ENCODE assay signal across 8 cellular contexts in the genomic region with DNA sequence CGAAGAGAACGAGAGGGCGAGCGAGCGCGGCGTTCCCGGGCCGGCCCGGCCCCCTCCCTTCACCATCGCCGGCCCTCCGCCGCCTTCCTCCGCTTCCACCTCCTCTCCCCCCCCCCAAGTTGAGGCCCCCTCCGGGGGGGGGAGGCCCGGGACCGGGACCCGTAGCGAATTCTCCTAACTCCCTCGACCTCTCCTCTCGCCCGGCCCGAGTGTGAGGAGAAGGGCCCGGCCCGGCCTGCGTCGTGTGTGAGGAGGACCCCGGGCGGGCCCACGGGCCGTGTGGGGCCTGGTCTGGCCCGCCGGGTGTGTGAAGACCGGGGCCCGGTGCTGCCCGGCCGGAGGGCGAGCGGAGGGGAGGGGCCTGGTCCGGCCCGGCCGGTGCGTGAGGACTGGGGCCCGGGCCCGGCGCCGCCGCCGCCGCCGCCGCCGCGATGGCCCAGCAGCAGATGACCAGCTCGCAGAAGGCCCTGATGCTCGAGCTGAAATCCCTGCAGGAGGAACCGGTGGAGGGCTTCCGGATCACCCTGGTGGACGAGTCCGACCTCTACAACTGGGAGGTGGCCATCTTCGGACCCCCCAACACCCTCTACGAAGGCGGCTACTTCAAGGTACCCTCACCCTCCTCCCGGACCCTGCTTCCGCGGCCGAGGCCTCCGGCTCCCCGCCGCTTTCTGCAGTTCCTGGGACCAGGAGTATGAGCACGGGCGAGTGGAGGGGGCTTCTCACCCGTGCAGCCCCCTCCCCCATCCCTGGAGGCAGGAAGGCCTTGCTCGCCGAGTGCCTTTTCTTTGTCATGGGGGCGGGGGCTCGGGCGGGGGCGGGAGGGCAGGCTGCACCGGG. TPM values are rescaled to one million over a fixed set of nuclear protein-coding genes. Genes with fewer than 3 reads are reported as not detected.
DNase-seq lines count a peak whose midpoint lies in the region; ATAC-seq and TF ChIP-seq lines count a peak whose summit lies in the region.

No MANE protein-coding gene starts in this region.

- H4K20me1 ChIP-seq in SK-N-SH (ENCODE audit: insufficient read depth), result peaks cover 42% of the 10 kb centered on the region

- peaks cover 19% of the 10 kb centered on the region for H3K36me3 Mint-ChIP-seq in activated naive CD8-positive, alpha-beta T cell treated with anti-CD3 and anti-CD28 coated beads, Interleukin-2, amount 50 U/mL, for 24 hours (ENCODE audit: low read depth)

- no peak for TF ChIP-seq EP300 in SK-N-SH (IDR thresholded peaks at IDR 0.05; ENCODE audit: borderline replicate concordance in 1 of 2, low read depth in 1 of 2, low read length in 1 of 2)

- peaks cover 0 to 6% of the 10 kb centered on the region in 2 experiments for H3K36me3 ChIP-seq in SK-N-SH (replicated peaks in 1 of 2; ENCODE audit: control insufficient read depth in 1 of 2, insufficient read depth in 2 of 2, low read length in 1 of 2)
- no peaks in the 10 kb centered on the region for H3K36me3 ChIP-seq in vagina

- peaks cover 53% of the 10 kb centered on the region for H3K79me2 ChIP-seq in SK-N-SH (ENCODE audit: insufficient read depth)

- DNase-seq in COLO829 (ENCODE audit: low spot score) (peak; percentile 75), HPDE6-E6E7 (ENCODE audit: extremely low spot score) (peak; percentile 53), SK-N-SH (peak; percentile 84), cardiac septum (ENCODE audit: low spot score) (peak; percentile 80), posterior cingulate gyrus (peak in 8 of 10 donors; percentile 16 to 87 (median 40)), vagina (ENCODE audit: extremely low spot score in 2 of 2) (peak in 1 of 2 donors; percentile 88)
- DNase-seq in activated naive CD8-positive, alpha-beta T cell treated with anti-CD3 and anti-CD28 coated beads, Interleukin-2, amount 50 U/mL, for 24 hours, result peak; percentile 54

- 7% methylated on average over 6 of the region's 81 CpGs for WGBS in SK-N-SH (ENCODE audit: low lambda C conversion rate)

- H3K27me3 Mint-ChIP-seq in activated naive CD8-positive, alpha-beta T cell treated with anti-CD3 and anti-CD28 coated beads, Interleukin-2, amount 50 U/mL, for 24 hours, result no peaks in the 10 kb centered on the region

- peak overlapping the region; percentile 92 to 95 for H3K27ac ChIP-seq in SK-N-SH (ENCODE audit: low read depth in 2 of 2, low read length in 1 of 2)
- peak overlapping the region; percentile 100 for H3K27ac ChIP-seq in vagina

- peaks cover 58% of the 10 kb centered on the region for H3K4me1 Mint-ChIP-seq in activated naive CD8-positive, alpha-beta T cell treated with anti-CD3 and anti-CD28 coated beads, Interleukin-2, amount 50 U/mL, for 24 hours

- TF ChIP-seq POLR2A in vagina (IDR thresholded peaks at IDR 0.05), result no peak

- no peak overlapping the region for H2AFZ ChIP-seq in SK-N-SH (ENCODE audit: low read depth)

- peak overlapping the region; percentile 97 for H3K4me3 Mint-ChIP-seq in activated naive CD8-positive, alpha-beta T cell treated with anti-CD3 and anti-CD28 coated beads, Interleukin-2, amount 50 U/mL, for 24 hours

- H3K4me2 ChIP-seq in SK-N-SH, result peak overlapping the region; percentile 73; the same call in 1 of the 2 replicates

- POLR2A ChIA-PET in SK-N-SH (lab: Yijun Ruan, JAX), result interaction anchor here (0.6 to 1.0 kb wide), 3 partner anchors 18 to 68 kb away, joined by 3 read pairs; no protein-coding TSS in a partner anchor

- peak overlapping the region; percentile 98 for H3K27ac Mint-ChIP-seq in activated naive CD8-positive, alpha-beta T cell treated with anti-CD3 and anti-CD28 coated beads, Interleukin-2, amount 50 U/mL, for 24 hours

- intact Hi-C loops in cardiac septum (cut with DNase I), result loop anchor here (5.0 kb wide), 2 partner anchors 105 to 435 kb away; no protein-coding TSS in a partner anchor
- intact Hi-C loops in posterior cingulate gyrus (cut with DNase I), result loop anchor here (10.0 kb wide), 2 partner anchors 107 to 227 kb away; partner anchors contain the start of gene UBAP2
- intact Hi-C loops in vagina (cut with DNase I), result loop anchor here (5.0 kb wide), 1 partner anchor 35 kb away; no protein-coding TSS in a partner anchor

- peak overlapping the region; percentile 99 for H3K9ac ChIP-seq in SK-N-SH

- CTCF ChIA-PET in SK-N-SH (lab: Yijun Ruan, JAX), result interaction anchor here (1.0 kb wide), 1 partner anchor 11 kb away, joined by 3 read pairs; no protein-coding TSS in a partner anchor

- TF ChIP-seq CTCF in SK-N-SH (IDR thresholded peaks at IDR 0.05), result peak; percentile 40
- TF ChIP-seq CTCF in vagina (IDR thresholded peaks at IDR 0.05), result no peak

- TF ChIP-seq RAD21 in SK-N-SH (IDR thresholded peaks at IDR 0.05; ENCODE audit: low read length), result no peak

- H3K9me2 ChIP-seq in SK-N-SH, result no peaks in the 10 kb centered on the region

- peak overlapping the region; percentile 69 to 78 for H3K4me3 ChIP-seq in SK-N-SH (ENCODE audit: low read depth in 2 of 2, low read length in 1 of 2)
- peak overlapping the region; percentile 97 to 98 for H3K4me3 ChIP-seq in vagina

- H3K9me3 ChIP-seq in SK-N-SH, result no peaks in the 10 kb centered on the region
- no peaks in the 10 kb centered on the region for H3K9me3 ChIP-seq in vagina

- H3F3A ChIP-seq in SK-N-SH (replicated peaks; ENCODE audit: insufficient read depth), result peaks cover 40% of the 10 kb centered on the region

- no peaks in the 10 kb centered on the region for H3K27me3 ChIP-seq in SK-N-SH (ENCODE audit: insufficient read depth)
- H3K27me3 ChIP-seq in vagina, result no peaks in the 10 kb centered on the region

- peak; percentile 28 for ATAC-seq in GM19372 (IDR thresholded peaks at IDR 0.05; ENCODE audit: low read depth, unreplicated experiment)
- ATAC-seq in activated naive CD8-positive, alpha-beta T cell treated with anti-CD3 and anti-CD28 coated beads, Interleukin-2, amount 50 U/mL, for 24 hours, result peak; percentile 2

- H3K4me1 ChIP-seq in SK-N-SH (ENCODE audit: control insufficient read depth in 1 of 2, insufficient read depth in 2 of 2, low read depth in 1 of 2, low read length in 1 of 2), result peaks cover 7 to 21% of the 10 kb centered on the region in 2 experiments; a peak in 3 of 4 replicates
- peaks cover 63% of the 10 kb centered on the region for H3K4me1 ChIP-seq in vagina

- H3K9me3 Mint-ChIP-seq in activated naive CD8-positive, alpha-beta T cell treated with anti-CD3 and anti-CD28 coated beads, Interleukin-2, amount 50 U/mL, for 24 hours, result no peaks in the 10 kb centered on the region

TF ChIP-seq in SK-N-SH, 30 proteins besides CTCF, POLR2A, EP300 and RAD21 (continues in another document):
- TF ChIP-seq TCF12 (IDR thresholded peaks at IDR 0.05) (peak; percentile 8; the same call in 1 of the 2 replicates), FOXM1 (IDR thresholded peaks at IDR 0.05; ENCODE audit: low read depth) (no peak), NFIC (IDR thresholded peaks at IDR 0.05; ENCODE audit: borderline replicate concordance) (no peak), ELF1 (IDR thresholded peaks at IDR 0.05) (no peak), YY1 (IDR thresholded peaks at IDR 0.05; ENCODE audit: low read depth) (peak; percentile 58; the same call in 1 of the 2 replicates), RFX5 (IDR thresholded peaks at IDR 0.05; ENCODE audit: low read length) (no peak), TEAD4 (IDR thresholded peaks at IDR 0.05; ENCODE audit: borderline replicate concordance, insufficient read depth) (no peak), POLR2AphosphoS5 (IDR thresholded peaks at IDR 0.05; ENCODE audit: low read depth, low read length) (no peak; the same call in none of the 2 replicates), GABPA (IDR thresholded peaks at IDR 0.05; ENCODE audit: low read depth) (peak; percentile 29; the same call in 1 of the 2 replicates), SMC3 (IDR thresholded peaks at IDR 0.05; ENCODE audit: low read depth, low read length) (no peak), TAF1 (IDR thresholded peaks at IDR 0.05; ENCODE audit: borderline replicate concordance, low read depth, low read length) (peak; percentile 68; the same call in 1 of the 2 replicates), JUND (IDR thresholded peaks at IDR 0.05) (no peak; the same call in 1 of the 2 replicates), MXI1 (IDR thresholded peaks at IDR 0.05; ENCODE audit: low read depth, low read length) (0 out of 2 replicates have a peak, but pooled peaks have one; percentile 6), RXRA (IDR thresholded peaks at IDR 0.05; ENCODE audit: borderline replicate concordance, low read depth) (no peak), CHD2 (IDR thresholded peaks at IDR 0.05; ENCODE audit: low read length, partially characterized antibody) (no peak), SIN3A (IDR thresholded peaks at IDR 0.05; ENCODE audit: borderline replicate concordance, low read depth, low read length) (peak; percentile 17; the same call in 1 of the 2 replicates), EZH2phosphoT487 (IDR thresholded peaks at IDR 0.05; ENCODE audit: borderline replicate concordance, low read depth) (no peak), MEF2A (IDR thresholded peaks at IDR 0.05; ENCODE audit: borderline replicate concordance, low read depth) (no peak), RCOR1 (IDR thresholded peaks at IDR 0.05; ENCODE audit: low read length) (no peak)
- TF ChIP-seq, protein P1, sequence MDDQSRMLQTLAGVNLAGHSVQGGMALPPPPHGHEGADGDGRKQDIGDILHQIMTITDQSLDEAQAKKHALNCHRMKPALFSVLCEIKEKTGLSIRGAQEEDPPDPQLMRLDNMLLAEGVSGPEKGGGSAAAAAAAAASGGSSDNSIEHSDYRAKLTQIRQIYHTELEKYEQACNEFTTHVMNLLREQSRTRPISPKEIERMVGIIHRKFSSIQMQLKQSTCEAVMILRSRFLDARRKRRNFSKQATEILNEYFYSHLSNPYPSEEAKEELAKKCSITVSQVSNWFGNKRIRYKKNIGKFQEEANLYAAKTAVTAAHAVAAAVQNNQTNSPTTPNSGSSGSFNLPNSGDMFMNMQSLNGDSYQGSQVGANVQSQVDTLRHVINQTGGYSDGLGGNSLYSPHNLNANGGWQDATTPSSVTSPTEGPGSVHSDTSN (IDR thresholded peaks at IDR 0.05), result no peak
- TF ChIP-seq, protein P2, sequence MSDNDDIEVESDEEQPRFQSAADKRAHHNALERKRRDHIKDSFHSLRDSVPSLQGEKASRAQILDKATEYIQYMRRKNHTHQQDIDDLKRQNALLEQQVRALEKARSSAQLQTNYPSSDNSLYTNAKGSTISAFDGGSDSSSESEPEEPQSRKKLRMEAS (IDR thresholded peaks at IDR 0.05; ENCODE audit: low read depth), result no peak

RNA-seq across cellular contexts. Expression of gene UBE2R2, which starts 0.6 kb away (rescaled TPM):
- polyA plus RNA-seq in SK-N-SH (2012; rRNA removed), result 16.4 and 19.7 TPM in 2 replicates
- 28.0 and 32.2 TPM in 2 replicates for polyA plus RNA-seq in SK-N-SH (2012; cell fraction: cytosol; rRNA removed)
- polyA plus RNA-seq in SK-N-SH (2012; cell fraction: nucleus; rRNA removed), result 12.2 and 18.0 TPM in 2 replicates
- 38.8 TPM for total RNA-seq in cardiac septum
- total RNA-seq in vagina, result 20.4 TPM

RNA-seq across cellular contexts. Expression of gene PRSS3, which starts 22.2 kb away (rescaled TPM):
- 2.5 and 4.7 TPM in 2 replicates for polyA plus RNA-seq in SK-N-SH (2012; rRNA removed)
- 3.6 and 5.6 TPM in 2 replicates for polyA plus RNA-seq in SK-N-SH (2012; cell fraction: cytosol; rRNA removed)
- 1.2 and 2.3 TPM in 2 replicates for polyA plus RNA-seq in SK-N-SH (2012; cell fraction: nucleus; rRNA removed)
- total RNA-seq in cardiac septum (not detected), vagina (7.6 TPM)
